Comparison of ENCODE assay signal across 1 cellular context in the genomic region with DNA sequence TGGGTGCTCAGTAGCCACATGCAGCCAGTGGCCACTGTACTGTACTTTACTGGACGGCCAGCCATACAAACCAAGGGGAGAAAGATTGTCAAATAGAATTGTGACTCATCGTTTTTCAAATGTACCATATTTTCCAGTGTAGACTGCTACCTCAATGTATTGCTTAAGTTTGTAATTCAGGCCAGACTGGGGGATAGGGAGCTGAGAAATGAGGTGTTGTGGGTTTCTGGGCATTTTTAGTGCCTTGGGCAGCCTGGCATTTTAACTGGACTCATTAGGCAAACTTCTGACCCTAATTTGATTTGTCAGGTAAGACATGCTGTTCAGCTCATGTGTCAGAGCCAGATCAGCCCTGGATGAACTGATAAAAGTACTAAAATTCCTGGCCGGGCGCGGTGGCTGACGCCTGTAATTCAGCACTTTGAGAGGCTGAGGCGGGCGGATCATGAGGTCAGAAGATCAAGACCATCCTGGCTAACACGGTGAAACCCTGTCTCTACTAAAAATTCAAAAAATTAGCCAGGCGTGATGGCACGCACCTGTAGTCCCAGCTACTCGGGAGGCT.
TF ChIP-seq lines count a peak whose summit lies in the region.

No MANE protein-coding gene starts in this region.

TF ChIP-seq in K562, 482 proteins besides CTCF, POLR2A, EP300 and RAD21 (continued from another document and continues in another):
- TF ChIP-seq, protein P1, sequence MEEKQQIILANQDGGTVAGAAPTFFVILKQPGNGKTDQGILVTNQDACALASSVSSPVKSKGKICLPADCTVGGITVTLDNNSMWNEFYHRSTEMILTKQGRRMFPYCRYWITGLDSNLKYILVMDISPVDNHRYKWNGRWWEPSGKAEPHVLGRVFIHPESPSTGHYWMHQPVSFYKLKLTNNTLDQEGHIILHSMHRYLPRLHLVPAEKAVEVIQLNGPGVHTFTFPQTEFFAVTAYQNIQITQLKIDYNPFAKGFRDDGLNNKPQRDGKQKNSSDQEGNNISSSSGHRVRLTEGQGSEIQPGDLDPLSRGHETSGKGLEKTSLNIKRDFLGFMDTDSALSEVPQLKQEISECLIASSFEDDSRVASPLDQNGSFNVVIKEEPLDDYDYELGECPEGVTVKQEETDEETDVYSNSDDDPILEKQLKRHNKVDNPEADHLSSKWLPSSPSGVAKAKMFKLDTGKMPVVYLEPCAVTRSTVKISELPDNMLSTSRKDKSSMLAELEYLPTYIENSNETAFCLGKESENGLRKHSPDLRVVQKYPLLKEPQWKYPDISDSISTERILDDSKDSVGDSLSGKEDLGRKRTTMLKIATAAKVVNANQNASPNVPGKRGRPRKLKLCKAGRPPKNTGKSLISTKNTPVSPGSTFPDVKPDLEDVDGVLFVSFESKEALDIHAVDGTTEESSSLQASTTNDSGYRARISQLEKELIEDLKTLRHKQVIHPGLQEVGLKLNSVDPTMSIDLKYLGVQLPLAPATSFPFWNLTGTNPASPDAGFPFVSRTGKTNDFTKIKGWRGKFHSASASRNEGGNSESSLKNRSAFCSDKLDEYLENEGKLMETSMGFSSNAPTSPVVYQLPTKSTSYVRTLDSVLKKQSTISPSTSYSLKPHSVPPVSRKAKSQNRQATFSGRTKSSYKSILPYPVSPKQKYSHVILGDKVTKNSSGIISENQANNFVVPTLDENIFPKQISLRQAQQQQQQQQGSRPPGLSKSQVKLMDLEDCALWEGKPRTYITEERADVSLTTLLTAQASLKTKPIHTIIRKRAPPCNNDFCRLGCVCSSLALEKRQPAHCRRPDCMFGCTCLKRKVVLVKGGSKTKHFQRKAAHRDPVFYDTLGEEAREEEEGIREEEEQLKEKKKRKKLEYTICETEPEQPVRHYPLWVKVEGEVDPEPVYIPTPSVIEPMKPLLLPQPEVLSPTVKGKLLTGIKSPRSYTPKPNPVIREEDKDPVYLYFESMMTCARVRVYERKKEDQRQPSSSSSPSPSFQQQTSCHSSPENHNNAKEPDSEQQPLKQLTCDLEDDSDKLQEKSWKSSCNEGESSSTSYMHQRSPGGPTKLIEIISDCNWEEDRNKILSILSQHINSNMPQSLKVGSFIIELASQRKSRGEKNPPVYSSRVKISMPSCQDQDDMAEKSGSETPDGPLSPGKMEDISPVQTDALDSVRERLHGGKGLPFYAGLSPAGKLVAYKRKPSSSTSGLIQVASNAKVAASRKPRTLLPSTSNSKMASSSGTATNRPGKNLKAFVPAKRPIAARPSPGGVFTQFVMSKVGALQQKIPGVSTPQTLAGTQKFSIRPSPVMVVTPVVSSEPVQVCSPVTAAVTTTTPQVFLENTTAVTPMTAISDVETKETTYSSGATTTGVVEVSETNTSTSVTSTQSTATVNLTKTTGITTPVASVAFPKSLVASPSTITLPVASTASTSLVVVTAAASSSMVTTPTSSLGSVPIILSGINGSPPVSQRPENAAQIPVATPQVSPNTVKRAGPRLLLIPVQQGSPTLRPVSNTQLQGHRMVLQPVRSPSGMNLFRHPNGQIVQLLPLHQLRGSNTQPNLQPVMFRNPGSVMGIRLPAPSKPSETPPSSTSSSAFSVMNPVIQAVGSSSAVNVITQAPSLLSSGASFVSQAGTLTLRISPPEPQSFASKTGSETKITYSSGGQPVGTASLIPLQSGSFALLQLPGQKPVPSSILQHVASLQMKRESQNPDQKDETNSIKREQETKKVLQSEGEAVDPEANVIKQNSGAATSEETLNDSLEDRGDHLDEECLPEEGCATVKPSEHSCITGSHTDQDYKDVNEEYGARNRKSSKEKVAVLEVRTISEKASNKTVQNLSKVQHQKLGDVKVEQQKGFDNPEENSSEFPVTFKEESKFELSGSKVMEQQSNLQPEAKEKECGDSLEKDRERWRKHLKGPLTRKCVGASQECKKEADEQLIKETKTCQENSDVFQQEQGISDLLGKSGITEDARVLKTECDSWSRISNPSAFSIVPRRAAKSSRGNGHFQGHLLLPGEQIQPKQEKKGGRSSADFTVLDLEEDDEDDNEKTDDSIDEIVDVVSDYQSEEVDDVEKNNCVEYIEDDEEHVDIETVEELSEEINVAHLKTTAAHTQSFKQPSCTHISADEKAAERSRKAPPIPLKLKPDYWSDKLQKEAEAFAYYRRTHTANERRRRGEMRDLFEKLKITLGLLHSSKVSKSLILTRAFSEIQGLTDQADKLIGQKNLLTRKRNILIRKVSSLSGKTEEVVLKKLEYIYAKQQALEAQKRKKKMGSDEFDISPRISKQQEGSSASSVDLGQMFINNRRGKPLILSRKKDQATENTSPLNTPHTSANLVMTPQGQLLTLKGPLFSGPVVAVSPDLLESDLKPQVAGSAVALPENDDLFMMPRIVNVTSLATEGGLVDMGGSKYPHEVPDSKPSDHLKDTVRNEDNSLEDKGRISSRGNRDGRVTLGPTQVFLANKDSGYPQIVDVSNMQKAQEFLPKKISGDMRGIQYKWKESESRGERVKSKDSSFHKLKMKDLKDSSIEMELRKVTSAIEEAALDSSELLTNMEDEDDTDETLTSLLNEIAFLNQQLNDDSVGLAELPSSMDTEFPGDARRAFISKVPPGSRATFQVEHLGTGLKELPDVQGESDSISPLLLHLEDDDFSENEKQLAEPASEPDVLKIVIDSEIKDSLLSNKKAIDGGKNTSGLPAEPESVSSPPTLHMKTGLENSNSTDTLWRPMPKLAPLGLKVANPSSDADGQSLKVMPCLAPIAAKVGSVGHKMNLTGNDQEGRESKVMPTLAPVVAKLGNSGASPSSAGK (IDR thresholded peaks at IDR 0.05): peak; percentile 42; the same call in 1 of the 2 replicates
- TF ChIP-seq, protein P2, sequence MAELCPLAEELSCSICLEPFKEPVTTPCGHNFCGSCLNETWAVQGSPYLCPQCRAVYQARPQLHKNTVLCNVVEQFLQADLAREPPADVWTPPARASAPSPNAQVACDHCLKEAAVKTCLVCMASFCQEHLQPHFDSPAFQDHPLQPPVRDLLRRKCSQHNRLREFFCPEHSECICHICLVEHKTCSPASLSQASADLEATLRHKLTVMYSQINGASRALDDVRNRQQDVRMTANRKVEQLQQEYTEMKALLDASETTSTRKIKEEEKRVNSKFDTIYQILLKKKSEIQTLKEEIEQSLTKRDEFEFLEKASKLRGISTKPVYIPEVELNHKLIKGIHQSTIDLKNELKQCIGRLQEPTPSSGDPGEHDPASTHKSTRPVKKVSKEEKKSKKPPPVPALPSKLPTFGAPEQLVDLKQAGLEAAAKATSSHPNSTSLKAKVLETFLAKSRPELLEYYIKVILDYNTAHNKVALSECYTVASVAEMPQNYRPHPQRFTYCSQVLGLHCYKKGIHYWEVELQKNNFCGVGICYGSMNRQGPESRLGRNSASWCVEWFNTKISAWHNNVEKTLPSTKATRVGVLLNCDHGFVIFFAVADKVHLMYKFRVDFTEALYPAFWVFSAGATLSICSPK (IDR thresholded peaks at IDR 0.05; ENCODE audit: borderline replicate concordance): no peak
- TF ChIP-seq, protein P3, sequence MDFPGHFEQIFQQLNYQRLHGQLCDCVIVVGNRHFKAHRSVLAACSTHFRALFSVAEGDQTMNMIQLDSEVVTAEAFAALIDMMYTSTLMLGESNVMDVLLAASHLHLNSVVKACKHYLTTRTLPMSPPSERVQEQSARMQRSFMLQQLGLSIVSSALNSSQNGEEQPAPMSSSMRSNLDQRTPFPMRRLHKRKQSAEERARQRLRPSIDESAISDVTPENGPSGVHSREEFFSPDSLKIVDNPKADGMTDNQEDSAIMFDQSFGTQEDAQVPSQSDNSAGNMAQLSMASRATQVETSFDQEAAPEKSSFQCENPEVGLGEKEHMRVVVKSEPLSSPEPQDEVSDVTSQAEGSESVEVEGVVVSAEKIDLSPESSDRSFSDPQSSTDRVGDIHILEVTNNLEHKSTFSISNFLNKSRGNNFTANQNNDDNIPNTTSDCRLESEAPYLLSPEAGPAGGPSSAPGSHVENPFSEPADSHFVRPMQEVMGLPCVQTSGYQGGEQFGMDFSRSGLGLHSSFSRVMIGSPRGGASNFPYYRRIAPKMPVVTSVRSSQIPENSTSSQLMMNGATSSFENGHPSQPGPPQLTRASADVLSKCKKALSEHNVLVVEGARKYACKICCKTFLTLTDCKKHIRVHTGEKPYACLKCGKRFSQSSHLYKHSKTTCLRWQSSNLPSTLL (IDR thresholded peaks at IDR 0.05): no peak; the same call in 1 of the 2 replicates
- TF ChIP-seq ZNF445 (CRISPR knock-in tag; IDR thresholded peaks at IDR 0.05; ENCODE audit: low read depth) (no peak), TRIM24 (IDR thresholded peaks at IDR 0.05) (peak; percentile 30 to 66; a peak in 3 of 4 replicates), CBFA2T3 (IDR thresholded peaks at IDR 0.05) (peak; percentile 77), ZNF3 (CRISPR knock-in tag; IDR thresholded peaks at IDR 0.05) (no peak), HNRNPLL (IDR thresholded peaks at IDR 0.05; ENCODE audit: low read depth, low read length, poor library complexity, severe bottlenecking) (no peak), YY1 (IDR thresholded peaks at IDR 0.05; ENCODE audit: borderline replicate concordance in 1 of 3, control insufficient read depth in 1 of 3, extremely low read depth in 1 of 3, insufficient read depth in 3 of 3, insufficient read length in 1 of 3, insufficient replicate concordance in 2 of 3, low read depth in 1 of 3, low read length in 2 of 3) (peak in 1 of 3 experiments; percentile 10), SMAD3 (CRISPR knock-in tag; conservative IDR thresholded peaks at IDR 0.05) (no peak), ZKSCAN3 (CRISPR knock-in tag; IDR thresholded peaks at IDR 0.05) (no peak), TAF1 (IDR thresholded peaks at IDR 0.05; ENCODE audit: control insufficient read depth, extremely low read depth, insufficient read depth, low read length, severe bottlenecking) (peak; percentile 23), ZBED1 (IDR thresholded peaks at IDR 0.05) (no peak), HDAC1 (IDR thresholded peaks at IDR 0.05) (peak in 1 of 2 experiments; percentile 69; a peak in 2 of 4 replicates), FOXM1 (IDR thresholded peaks at IDR 0.05; ENCODE audit: low read depth) (peak; percentile 54), FOXM1 (CRISPR knock-in tag; IDR thresholded peaks at IDR 0.05; ENCODE audit: low read depth) (no peak), PHB2 (IDR thresholded peaks at IDR 0.05; ENCODE audit: low read depth) (no peak), FUS (optimal IDR thresholded peaks at IDR 0.05; ENCODE audit: low read depth, low read length) (no peak), CC2D1A (IDR thresholded peaks at IDR 0.05) (0 out of 2 replicates have a peak, but pooled peaks have one; percentile 35), CTBP1 (IDR thresholded peaks at IDR 0.05; ENCODE audit: borderline replicate concordance) (peak; percentile 62; the same call in 1 of the 2 replicates), RBBP5 (IDR thresholded peaks at IDR 0.05; ENCODE audit: borderline replicate concordance, insufficient read depth, low read length, poor library complexity, severe bottlenecking) (peak; percentile 33), ZFP30 (CRISPR knock-in tag; IDR thresholded peaks at IDR 0.05; ENCODE audit: borderline replicate concordance) (no peak), ZNF121 (CRISPR knock-in tag; conservative IDR thresholded peaks at IDR 0.05) (no peak), CEBPG (CRISPR knock-in tag; IDR thresholded peaks at IDR 0.05) (peak; percentile 50; the same call in 1 of the 2 replicates), CEBPG (tag; conservative IDR thresholded peaks at IDR 0.05 in 1 of 2, IDR thresholded peaks at IDR 0.05 in 1 of 2) (peak; percentile 73 to 80), MEIS2 (IDR thresholded peaks at IDR 0.05; ENCODE audit: partially characterized antibody) (peak; percentile 48), PTRF (tag; IDR thresholded peaks at IDR 0.05) (no peak)
- TF ChIP-seq, protein P4, sequence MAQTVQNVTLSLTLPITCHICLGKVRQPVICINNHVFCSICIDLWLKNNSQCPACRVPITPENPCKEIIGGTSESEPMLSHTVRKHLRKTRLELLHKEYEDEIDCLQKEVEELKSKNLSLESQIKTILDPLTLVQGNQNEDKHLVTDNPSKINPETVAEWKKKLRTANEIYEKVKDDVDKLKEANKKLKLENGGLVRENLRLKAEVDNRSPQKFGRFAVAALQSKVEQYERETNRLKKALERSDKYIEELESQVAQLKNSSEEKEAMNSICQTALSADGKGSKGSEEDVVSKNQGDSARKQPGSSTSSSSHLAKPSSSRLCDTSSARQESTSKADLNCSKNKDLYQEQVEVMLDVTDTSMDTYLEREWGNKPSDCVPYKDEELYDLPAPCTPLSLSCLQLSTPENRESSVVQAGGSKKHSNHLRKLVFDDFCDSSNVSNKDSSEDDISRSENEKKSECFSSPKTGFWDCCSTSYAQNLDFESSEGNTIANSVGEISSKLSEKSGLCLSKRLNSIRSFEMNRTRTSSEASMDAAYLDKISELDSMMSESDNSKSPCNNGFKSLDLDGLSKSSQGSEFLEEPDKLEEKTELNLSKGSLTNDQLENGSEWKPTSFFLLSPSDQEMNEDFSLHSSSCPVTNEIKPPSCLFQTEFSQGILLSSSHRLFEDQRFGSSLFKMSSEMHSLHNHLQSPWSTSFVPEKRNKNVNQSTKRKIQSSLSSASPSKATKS (CRISPR knock-in tag; IDR thresholded peaks at IDR 0.05): no peak
- TF ChIP-seq, protein P5, sequence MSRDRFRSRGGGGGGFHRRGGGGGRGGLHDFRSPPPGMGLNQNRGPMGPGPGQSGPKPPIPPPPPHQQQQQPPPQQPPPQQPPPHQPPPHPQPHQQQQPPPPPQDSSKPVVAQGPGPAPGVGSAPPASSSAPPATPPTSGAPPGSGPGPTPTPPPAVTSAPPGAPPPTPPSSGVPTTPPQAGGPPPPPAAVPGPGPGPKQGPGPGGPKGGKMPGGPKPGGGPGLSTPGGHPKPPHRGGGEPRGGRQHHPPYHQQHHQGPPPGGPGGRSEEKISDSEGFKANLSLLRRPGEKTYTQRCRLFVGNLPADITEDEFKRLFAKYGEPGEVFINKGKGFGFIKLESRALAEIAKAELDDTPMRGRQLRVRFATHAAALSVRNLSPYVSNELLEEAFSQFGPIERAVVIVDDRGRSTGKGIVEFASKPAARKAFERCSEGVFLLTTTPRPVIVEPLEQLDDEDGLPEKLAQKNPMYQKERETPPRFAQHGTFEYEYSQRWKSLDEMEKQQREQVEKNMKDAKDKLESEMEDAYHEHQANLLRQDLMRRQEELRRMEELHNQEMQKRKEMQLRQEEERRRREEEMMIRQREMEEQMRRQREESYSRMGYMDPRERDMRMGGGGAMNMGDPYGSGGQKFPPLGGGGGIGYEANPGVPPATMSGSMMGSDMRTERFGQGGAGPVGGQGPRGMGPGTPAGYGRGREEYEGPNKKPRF (IDR thresholded peaks at IDR 0.05; ENCODE audit: low read depth, low read length): no peak
- TF ChIP-seq, protein P6, sequence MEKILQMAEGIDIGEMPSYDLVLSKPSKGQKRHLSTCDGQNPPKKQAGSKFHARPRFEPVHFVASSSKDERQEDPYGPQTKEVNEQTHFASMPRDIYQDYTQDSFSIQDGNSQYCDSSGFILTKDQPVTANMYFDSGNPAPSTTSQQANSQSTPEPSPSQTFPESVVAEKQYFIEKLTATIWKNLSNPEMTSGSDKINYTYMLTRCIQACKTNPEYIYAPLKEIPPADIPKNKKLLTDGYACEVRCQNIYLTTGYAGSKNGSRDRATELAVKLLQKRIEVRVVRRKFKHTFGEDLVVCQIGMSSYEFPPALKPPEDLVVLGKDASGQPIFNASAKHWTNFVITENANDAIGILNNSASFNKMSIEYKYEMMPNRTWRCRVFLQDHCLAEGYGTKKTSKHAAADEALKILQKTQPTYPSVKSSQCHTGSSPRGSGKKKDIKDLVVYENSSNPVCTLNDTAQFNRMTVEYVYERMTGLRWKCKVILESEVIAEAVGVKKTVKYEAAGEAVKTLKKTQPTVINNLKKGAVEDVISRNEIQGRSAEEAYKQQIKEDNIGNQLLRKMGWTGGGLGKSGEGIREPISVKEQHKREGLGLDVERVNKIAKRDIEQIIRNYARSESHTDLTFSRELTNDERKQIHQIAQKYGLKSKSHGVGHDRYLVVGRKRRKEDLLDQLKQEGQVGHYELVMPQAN (IDR thresholded peaks at IDR 0.05; ENCODE audit: borderline replicate concordance): peak; percentile 54; the same call in 1 of the 2 replicates
- TF ChIP-seq, protein P7, sequence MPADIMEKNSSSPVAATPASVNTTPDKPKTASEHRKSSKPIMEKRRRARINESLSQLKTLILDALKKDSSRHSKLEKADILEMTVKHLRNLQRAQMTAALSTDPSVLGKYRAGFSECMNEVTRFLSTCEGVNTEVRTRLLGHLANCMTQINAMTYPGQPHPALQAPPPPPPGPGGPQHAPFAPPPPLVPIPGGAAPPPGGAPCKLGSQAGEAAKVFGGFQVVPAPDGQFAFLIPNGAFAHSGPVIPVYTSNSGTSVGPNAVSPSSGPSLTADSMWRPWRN (IDR thresholded peaks at IDR 0.05; ENCODE audit: low read depth): peak; percentile 33; the same call in 1 of the 2 replicates
